Comparison of ENCODE assay signal across 18 cellular contexts in the genomic region with DNA sequence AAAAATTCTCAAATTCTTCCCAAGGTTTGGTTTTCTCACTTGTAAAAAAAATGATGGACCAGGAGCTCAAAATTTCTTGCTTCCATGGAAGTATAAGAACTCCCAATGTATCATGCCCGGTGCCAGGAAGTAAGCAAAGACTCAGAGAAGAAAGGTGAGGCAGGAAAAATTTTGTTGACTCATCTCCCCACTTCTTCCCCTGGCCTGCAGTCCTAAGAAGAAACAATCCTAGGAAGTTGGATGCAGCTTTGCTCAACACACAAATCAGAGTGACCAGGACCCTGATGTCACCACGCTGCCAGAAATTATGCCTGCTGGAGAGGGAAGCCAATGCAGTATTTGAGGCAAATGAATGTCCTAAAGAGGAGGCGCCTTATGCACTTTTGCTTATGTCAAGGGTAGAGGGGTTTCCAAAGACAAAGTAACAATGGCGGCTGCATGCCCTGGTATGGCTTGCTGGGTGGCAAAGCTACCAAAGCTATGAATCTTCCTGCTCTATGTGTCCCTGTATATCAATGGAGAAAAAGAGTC.
DNase-seq lines count a peak whose midpoint lies in the region; ATAC-seq and TF ChIP-seq lines count a peak whose summit lies in the region.
"Had no signal": no experiment of that assay in that cellular context is flagged by ENCODE, and none has a peak within 500 bp of the region (broad histone marks: within the 10 kb centered on the region; RNA-seq: fewer than 3 reads in every experiment).

No MANE protein-coding gene starts in this region.

- DNase-seq in mammary epithelial cell (peak; percentile 20), MCF 10A (ENCODE audit: unreplicated experiment) (no peak), ELR (ENCODE audit: low read depth) (peak; percentile 23), PC-3 (peak; percentile 2), epithelial cell of esophagus (ENCODE audit: low read depth) (peak; percentile 42), NCI-H2029 (lab: John Stamatoyannopoulos, UW) (no peak)
- DNase-seq in activated naive CD4-positive, alpha-beta T cell treated with anti-CD3 and anti-CD28 coated beads, Interleukin-2, amount 50 U/mL, for 72 hours (ENCODE audit: low spot score in 2 of 2), result no peak
- DNase-seq: AML-193; Caco-2; CD4-positive, alpha-beta T cell; GDM1 had no signal

- CTCF ChIA-PET in mammary epithelial cell (lab: Charles Lee; ENCODE audit: low non-redundant PET) (no interaction called here), MCF 10A (lab: Yijun Ruan, JAX) (interaction anchor here (0.5 to 2.2 kb wide), 7 partner anchors 9 to 61 kb away, joined by 3 to 10 read pairs (median 3); no protein-coding TSS in a partner anchor), PC-3 (lab: Charles Lee) (interaction anchor here (0.9 kb wide), 1 partner anchor 58 kb away, joined by 3 read pairs; no protein-coding TSS in a partner anchor)

- dilution Hi-C loops in mammary epithelial cell (cut with HindIII; ENCODE audit: low sequenced_read_pairs), result no loop called here

- H3K27ac ChIP-seq in mammary epithelial cell (ENCODE audit: insufficient read depth, low read depth, low read length) (no peak overlapping the region), PC-3 (ENCODE audit: low read length) (no peak overlapping the region)
- H3K27ac ChIP-seq: 22Rv1, A549, C4-2B, HL-60 had no signal

- H3K4me1 ChIP-seq in mammary epithelial cell (ENCODE audit: insufficient read depth, low read length) (peaks cover 54% of the 10 kb centered on the region), PC-3 (ENCODE audit: insufficient read depth, low read length) (no peaks in the 10 kb centered on the region; the same call in 1 of the 2 replicates)
- H3K4me1 ChIP-seq: A549, HAP-1 had no signal

- POLR2A ChIA-PET in MCF 10A (lab: Yijun Ruan, JAX), result interaction anchor here (1.4 kb wide), 1 partner anchor 29 kb away, joined by 5 read pairs; no protein-coding TSS in a partner anchor
- POLR2A ChIA-PET in PC-3 (lab: Charles Lee; ENCODE audit: unreplicated experiment), result no interaction called here

- ATAC-seq in PC-3 (no peak), GM19452 (IDR thresholded peaks at IDR 0.05; ENCODE audit: unreplicated experiment) (no peak)
- ATAC-seq in activated naive CD4-positive, alpha-beta T cell treated with anti-CD3 and anti-CD28 coated beads, Interleukin-2, amount 50 U/mL, for 72 hours, result no peak
- ATAC-seq: A549 had no signal

- H3K9me3 ChIP-seq in mammary epithelial cell (replicated peaks; ENCODE audit: insufficient read depth, low read length) (no peaks in the 10 kb centered on the region), PC-3 (ENCODE audit: low read length) (no peaks in the 10 kb centered on the region)
- H3K9me3 ChIP-seq: Caco-2, HAP-1 had no signal

- H3K9me3 Mint-ChIP-seq in MCF 10A (ENCODE audit: unreplicated experiment), result no peaks in the 10 kb centered on the region
- H3K9me3 Mint-ChIP-seq in activated naive CD4-positive, alpha-beta T cell treated with anti-CD3 and anti-CD28 coated beads, Interleukin-2, amount 50 U/mL, for 72 hours, result peaks cover 0 to 16% of the 10 kb centered on the region in 2 donors
- H3K9me3 Mint-ChIP-seq: CD4-positive, alpha-beta T cell had no signal

- no peak overlapping the region for H3K27ac Mint-ChIP-seq in MCF 10A (ENCODE audit: low read depth, unreplicated experiment)
- no peak overlapping the region for H3K27ac Mint-ChIP-seq in activated naive CD4-positive, alpha-beta T cell treated with anti-CD3 and anti-CD28 coated beads, Interleukin-2, amount 50 U/mL, for 72 hours
- H3K27ac Mint-ChIP-seq: CD4-positive, alpha-beta T cell had no signal

- in situ Hi-C loops in mammary epithelial cell (cut with MboI; ENCODE audit: low sequenced_read_pairs in 2 of 2), result no loop called here

- no peak overlapping the region for H3K4me2 ChIP-seq in mammary epithelial cell (ENCODE audit: insufficient read depth, low read depth, low read length)
- no peak overlapping the region for H3K4me2 ChIP-seq in PC-3 (ENCODE audit: low read length)
- H3K4me2 ChIP-seq: A549 had no signal

- peaks cover 88% of the 10 kb centered on the region for H3K79me2 ChIP-seq in mammary epithelial cell (ENCODE audit: insufficient read depth, low read length)
- no peaks in the 10 kb centered on the region for H3K79me2 ChIP-seq in PC-3 (ENCODE audit: low read length)

- H3K4me1 Mint-ChIP-seq in MCF 10A (ENCODE audit: insufficient read depth, unreplicated experiment), result peaks cover 6% of the 10 kb centered on the region

- H3K4me3 ChIP-seq in mammary epithelial cell (replicated peaks in 1 of 3; ENCODE audit: insufficient read depth in 1 of 3, low read depth in 2 of 3, low read length in 3 of 3) (no peak overlapping the region), PC-3 (ENCODE audit: low read length) (no peak overlapping the region), epithelial cell of esophagus (ENCODE audit: low read length) (no peak overlapping the region)
- H3K4me3 ChIP-seq: A549, HAP-1 had no signal

- no peaks in the 10 kb centered on the region for H3F3A ChIP-seq in PC-3 (ENCODE audit: low read length, unreplicated experiment)

- TF ChIP-seq CTCF in mammary epithelial cell (conservative IDR thresholded peaks at IDR 0.05 in 1 of 2, IDR thresholded peaks at IDR 0.05 in 1 of 2; ENCODE audit: extremely low read depth in 1 of 2, insufficient read depth in 1 of 2, low read depth in 1 of 2, low read length in 2 of 2) (no peak), MCF 10A (IDR thresholded peaks at IDR 0.05; ENCODE audit: unreplicated experiment) (no peak), PC-3 (conservative IDR thresholded peaks at IDR 0.05; ENCODE audit: low read depth, low read length) (no peak), epithelial cell of esophagus (IDR thresholded peaks at IDR 0.05; ENCODE audit: insufficient read depth, low read depth, low read length, missing control alignments) (no peak)

- no peak overlapping the region for H2AFZ ChIP-seq in mammary epithelial cell (ENCODE audit: low read depth, low read length)
- no peak overlapping the region for H2AFZ ChIP-seq in PC-3 (ENCODE audit: low read length)

- BruUV-seq in mammary epithelial cell (replicated peaks; lab: Mats Ljungman, UMichigan), result no TSS peak
- no TSS peak for BruUV-seq in MCF 10A (replicated peaks; lab: Mats Ljungman, UMichigan)
- BruUV-seq in PC-3 (replicated peaks; lab: Mats Ljungman, UMichigan), result no TSS peak

- H3K27me3 Mint-ChIP-seq in MCF 10A (ENCODE audit: insufficient read depth, unreplicated experiment), result no peaks in the 10 kb centered on the region
- H3K27me3 Mint-ChIP-seq: CD4-positive, alpha-beta T cell; IgD-negative memory B cell had no signal

- H3K27me3 ChIP-seq in mammary epithelial cell (ENCODE audit: insufficient read depth, low read length) (no peaks in the 10 kb centered on the region), PC-3 (ENCODE audit: low read length) (no peaks in the 10 kb centered on the region)

- H3K36me3 ChIP-seq in mammary epithelial cell (ENCODE audit: insufficient read depth, low read length) (peaks cover 18% of the 10 kb centered on the region), PC-3 (ENCODE audit: low read depth, low read length) (no peaks in the 10 kb centered on the region)
- H3K36me3 ChIP-seq: HAP-1 had no signal

- H3K36me3 Mint-ChIP-seq in MCF 10A (ENCODE audit: insufficient read depth, unreplicated experiment), result peaks cover 6% of the 10 kb centered on the region
- peaks cover 5 to 22% of the 10 kb centered on the region in 2 donors for H3K36me3 Mint-ChIP-seq in activated naive CD4-positive, alpha-beta T cell treated with anti-CD3 and anti-CD28 coated beads, Interleukin-2, amount 50 U/mL, for 72 hours

- WGBS in mammary epithelial cell (ENCODE audit: low coverage, missing lambda C conversion rate), result 96% methylated on average over 4 of the region's 4 CpGs

- no peaks in the 10 kb centered on the region for H3K9me2 ChIP-seq in PC-3 (replicated peaks; ENCODE audit: low read length)

- H3K9ac ChIP-seq in mammary epithelial cell (ENCODE audit: insufficient read depth, low read length) (no peak overlapping the region), PC-3 (ENCODE audit: low read length) (no peak overlapping the region)

- no peak overlapping the region for H3K4me3 Mint-ChIP-seq in MCF 10A (ENCODE audit: unreplicated experiment)

- intact Hi-C loops in mammary epithelial cell (cut with micrococcal nuclease) (no loop called here), MCF 10A (cut with micrococcal nuclease) (no loop called here), PC-3 (cut with micrococcal nuclease) (no loop called here)

- no peaks in the 10 kb centered on the region for H4K20me1 ChIP-seq in mammary epithelial cell (ENCODE audit: insufficient read depth, low read length)
- H4K20me1 ChIP-seq in PC-3 (ENCODE audit: low read length), result no peaks in the 10 kb centered on the region

Comparison
In these comparisons a context has a peak if more than half of its experiments do, and no peak if none do; other contexts are left out.
1. DNase-seq: peak in mammary epithelial cell (single experiment), ELR (single experiment), PC-3 (single experiment) and epithelial cell of esophagus (single experiment); none in MCF 10A (single experiment), activated naive CD4-positive, alpha-beta T cell treated with anti-CD3 and anti-CD28 coated beads, Interleukin-2, amount 50 U/mL, for 72 hours (0 of 2) and NCI-H2029 (single experiment).